Comparison of ENCODE assay signal across 32 cellular contexts in genomic region chr6:138678168-138678567, GRCh38.
"Had no signal": no experiment of that assay in that cellular context is flagged by ENCODE, and none has a peak within 500 bp of the region (broad histone marks: within the 10 kb centered on the region; RNA-seq: fewer than 3 reads in every experiment).

No MANE protein-coding gene starts in this region.

- DNase-seq: Kasumi-1, KG1, MG63, MM.1S, MV-4-11, NCI-H1048, NCI-H1092, NCI-H1092 treated with DMSO at 0.1 percent for 48 hours, NCI-H1105, NCI-H1105 treated with DMSO at 0.1 percent for 48 hours, NCI-H1417, NCI-H1417 treated with DMSO at 0.1 percent for 48 hours, NCI-H1436, NCI-H1436 treated with DMSO at 0.1 percent for 48 hours, NCI-H146, NCI-H1694, NCI-H1694 treated with DMSO at 0.1 percent for 48 hours, NCI-H187, NCI-H187 treated with DMSO at 0.1 percent for 48 hours, NCI-H1930, NCI-H2029, NCI-H2029 treated with DMSO at 0.1 percent for 48 hours, NCI-H2081, NCI-H2081 treated with DMSO at 0.1 percent for 48 hours, NCI-H2107, NCI-H2171, NCI-H2171 treated with DMSO at 0.1 percent for 48 hours, NCI-H2227 treated with DMSO at 0.1 percent for 48 hours, NCI-H345, NCI-H446, NCI-H446 treated with DMSO at 0.1 percent for 48 hours, NCI-H510A had no signal
